Comparison of ENCODE assay signal across 13 cellular contexts in genomic region chr7:151566897-151567320, GRCh38. TPM values are rescaled to one million over a fixed set of nuclear protein-coding genes. Genes with fewer than 3 reads are reported as not detected.
DNase-seq lines count a peak whose midpoint lies in the region; ATAC-seq, FAIRE-seq and TF ChIP-seq lines count a peak whose summit lies in the region.
"Had no signal": no experiment of that assay in that cellular context is flagged by ENCODE, and none has a peak within 500 bp of the region (broad histone marks: within the 10 kb centered on the region; RNA-seq: fewer than 3 reads in every experiment).

No MANE protein-coding gene starts in this region.

- DNase-seq in AG08395 (ENCODE audit: low spot score) (peak; percentile 86), NOMO-1 (lab: John Stamatoyannopoulos, UW; ENCODE audit: unreplicated experiment in 2 of 2) (peak; percentile 8 to 38), dedifferentiated amniotic fluid mesenchymal stem cell (ENCODE audit: extremely low spot score) (peak; percentile 84), HepG2 (ENCODE audit: low spot score) (no peak), HuH-7.5 (ENCODE audit: low spot score) (no peak), NCI-H1048 (lab: John Stamatoyannopoulos, UW) (no peak)
- no peak for DNase-seq in stimulated activated CD4-positive, alpha-beta T cell treated with anti-CD3 and anti-CD28 coated beads, Interleukin-2, amount 100 ng/mL, for 48 hours
- DNase-seq in stimulated activated CD4-positive, alpha-beta T cell treated with anti-CD3 and anti-CD28 coated beads, Interleukin-4, amount 100 ng/mL, for 4 hours, result no peak
- DNase-seq: activated effector memory CD4-positive, alpha-beta T cell treated with anti-CD3 and anti-CD28 coated beads, Interleukin-2, amount 50 U/mL, for 16 hours; NCI-H446; stimulated activated CD4-positive, alpha-beta T cell treated with anti-CD3 and anti-CD28 coated beads, Interleukin-1b, Interleukin-23, amount 100 ng/mL, for 48 hours; T1000 had no signal

- 51% methylated on average over 8 of the region's 8 CpGs for WGBS in HepG2 (ENCODE audit: low lambda C conversion rate)

- TF ChIP-seq EP300 in HepG2 (IDR thresholded peaks at IDR 0.05; ENCODE audit: low read depth in 2 of 2, low read length in 2 of 2) (no peak), HepG2 (CRISPR knock-in tag; IDR thresholded peaks at IDR 0.05; ENCODE audit: borderline replicate concordance) (no peak)

- no peaks in the 10 kb centered on the region for H3K79me2 ChIP-seq in HepG2 (ENCODE audit: insufficient read depth, low read length)

- no peak for TF ChIP-seq RAD21 in HepG2 (CRISPR knock-in tag; IDR thresholded peaks at IDR 0.05)

- TF ChIP-seq CTCF in HepG2 (CRISPR knock-in tag; IDR thresholded peaks at IDR 0.05), result no peak

- H3K4me3 ChIP-seq in HepG2 (replicated peaks in 1 of 3; ENCODE audit: insufficient read depth in 1 of 3, low read depth in 2 of 3, low read length in 3 of 3), result no peak overlapping the region

- no peak overlapping the region for H3K9ac ChIP-seq in HepG2 (ENCODE audit: insufficient read depth, low read depth, low read length)

- no peak for ATAC-seq in HepG2

- FAIRE-seq in HepG2 (lab: Jason Lieb, UNC), result no peak
- FAIRE-seq: GM12891 had no signal

- no peaks in the 10 kb centered on the region for H3K4me1 ChIP-seq in HepG2 (ENCODE audit: insufficient read depth, low read length)

- intact Hi-C loops in HepG2 (cut with micrococcal nuclease; ENCODE audit: unreplicated experiment), result no loop called here

- no peak overlapping the region for H3K27ac ChIP-seq in HepG2 (ENCODE audit: extremely low read length, insufficient read depth, low read length)

- POLR2A ChIA-PET in HepG2 (lab: Yijun Ruan, JAX), result no interaction called here

- in situ Hi-C loops in HepG2 (cut with HindIII; ENCODE audit: extremely low pct_ligation_motif_present, low pct_unique_long_range_greater_than_20kb), result loop anchor here (10.0 kb wide), 1 partner anchor 188 kb away; no protein-coding TSS in a partner anchor

- CTCF ChIA-PET in HepG2 (lab: Yijun Ruan, JAX; ENCODE audit: low intra/inter-chr PET ratio, low total read pairs), result no interaction called here

- BruUV-seq in HepG2 (replicated peaks; lab: Mats Ljungman, UMichigan), result no TSS peak

- H3K4me2 ChIP-seq in HepG2 (ENCODE audit: low read depth, low read length), result no peak overlapping the region

- no peak for TF ChIP-seq POLR2A in HepG2 (IDR thresholded peaks at IDR 0.05; ENCODE audit: insufficient read depth in 1 of 2, low read depth in 2 of 2, low read length in 2 of 2)

- H3K9me3 ChIP-seq in HepG2 (ENCODE audit: low read length), result no peaks in the 10 kb centered on the region

- no peaks in the 10 kb centered on the region for H4K20me1 ChIP-seq in HepG2 (ENCODE audit: insufficient read depth, low read length)

- H2AFZ ChIP-seq in HepG2 (ENCODE audit: low read length), result no peak overlapping the region

- H3K27me3 ChIP-seq in HepG2 (ENCODE audit: control insufficient read depth in 1 of 2, insufficient read depth in 2 of 2, low read length in 2 of 2), result no peaks in the 10 kb centered on the region

- H3K36me3 ChIP-seq in HepG2 (replicated peaks in 1 of 2; ENCODE audit: control insufficient read depth in 1 of 2, insufficient read depth in 2 of 2, low read length in 2 of 2), result no peaks in the 10 kb centered on the region

TF ChIP-seq in HepG2, 621 proteins besides CTCF, POLR2A, EP300 and RAD21:
- TF ChIP-seq CEBPB (IDR thresholded peaks at IDR 0.05; ENCODE audit: borderline replicate concordance, low read depth, low read length) (0 out of 2 replicates have a peak, but pooled peaks have one; percentile 6), ZNF891 (CRISPR knock-in tag; IDR thresholded peaks at IDR 0.05) (no peak), MIXL1 (CRISPR knock-in tag; IDR thresholded peaks at IDR 0.05) (no peak)

RNA-seq across cellular contexts. Expression of gene RHEB, which starts 47.2 kb away (rescaled TPM):
- total RNA-seq in HepG2 (2016; rRNA removed; fragmentation: Illumina TruSeq; extraction: Trizol), result 77.6 and 90.9 TPM in 2 replicates
- 70.9 and 80.9 TPM in 2 replicates for total RNA-seq in HepG2 (2016; cell fraction: cytosol; rRNA removed; fragmentation: Illumina TruSeq; extraction: Trizol; ENCODE audit: low read depth)
- total RNA-seq in HepG2 (2016; cell fraction: insoluble cytoplasmic fraction; rRNA removed; fragmentation: Illumina TruSeq; extraction: Trizol), result 75.1 and 83.8 TPM in 2 replicates
- 105 and 115 TPM in 2 replicates for total RNA-seq in HepG2 (2016; cell fraction: membrane; rRNA removed; fragmentation: Illumina TruSeq; extraction: Trizol)
- 29.7 and 32.4 TPM in 2 replicates for total RNA-seq in HepG2 (2016; cell fraction: nucleus; rRNA removed; fragmentation: Illumina TruSeq; extraction: Trizol)
- polyA plus RNA-seq in HepG2 (2011; rRNA removed), result 37.2 and 55.0 TPM in 2 replicates
- polyA plus RNA-seq in HepG2 (2011; cell fraction: cytosol; rRNA removed), result 20.7 and 28.6 TPM in 2 replicates
- 7.2 and 8.6 TPM in 2 replicates for polyA plus RNA-seq in HepG2 (2011; cell fraction: nucleus; rRNA removed)
- polyA plus RNA-seq in HepG2 (2012), result 61.6 and 83.9 TPM in 2 replicates
- 82.9 and 126 TPM in 2 replicates for polyA plus RNA-seq in HepG2 (2016; cell fraction: cytosol; fragmentation: Illumina TruSeq; extraction: Trizol; ENCODE audit: low read depth)
- 120 and 127 TPM in 2 replicates for polyA plus RNA-seq in HepG2 (2016; cell fraction: insoluble cytoplasmic fraction; fragmentation: Illumina TruSeq; extraction: Trizol; ENCODE audit: low read depth)
- polyA plus RNA-seq in HepG2 (2016; cell fraction: membrane; fragmentation: Illumina TruSeq; extraction: Trizol; ENCODE audit: low read depth), result 109 and 144 TPM in 2 replicates
- polyA plus RNA-seq in HepG2 (2016; cell fraction: nucleus; fragmentation: Illumina TruSeq; extraction: Trizol; ENCODE audit: insufficient read depth, low read depth), result 75.2 and 77.3 TPM in 2 replicates
- polyA minus RNA-seq in HepG2 (2011; rRNA and poly(A)+ RNA removed; ENCODE audit: low replicate concordance), result 5.0 and 15.8 TPM in 2 replicates
- polyA minus RNA-seq in HepG2 (2011; cell fraction: cytosol; rRNA and poly(A)+ RNA removed), result 22.2 and 27.0 TPM in 2 replicates
- 18.4 and 21.8 TPM in 2 replicates for polyA minus RNA-seq in HepG2 (2011; cell fraction: nucleus; rRNA and poly(A)+ RNA removed)

Comparison
In these comparisons a context has a peak if more than half of its experiments do, and no peak if none do; other contexts are left out.
1. DNase-seq: peak in AG08395 (single experiment), NOMO-1 (2 of 2) and dedifferentiated amniotic fluid mesenchymal stem cell (single experiment); none in HepG2 (single experiment), HuH-7.5 (single experiment), stimulated activated CD4-positive, alpha-beta T cell treated with anti-CD3 and anti-CD28 coated beads, Interleukin-2, amount 100 ng/mL, for 48 hours (0 of 2), stimulated activated CD4-positive, alpha-beta T cell treated with anti-CD3 and anti-CD28 coated beads, Interleukin-4, amount 100 ng/mL, for 4 hours (0 of 2) and NCI-H1048 (single experiment).